ENCODE assay signal across 26 cellular contexts in the genomic region with DNA sequence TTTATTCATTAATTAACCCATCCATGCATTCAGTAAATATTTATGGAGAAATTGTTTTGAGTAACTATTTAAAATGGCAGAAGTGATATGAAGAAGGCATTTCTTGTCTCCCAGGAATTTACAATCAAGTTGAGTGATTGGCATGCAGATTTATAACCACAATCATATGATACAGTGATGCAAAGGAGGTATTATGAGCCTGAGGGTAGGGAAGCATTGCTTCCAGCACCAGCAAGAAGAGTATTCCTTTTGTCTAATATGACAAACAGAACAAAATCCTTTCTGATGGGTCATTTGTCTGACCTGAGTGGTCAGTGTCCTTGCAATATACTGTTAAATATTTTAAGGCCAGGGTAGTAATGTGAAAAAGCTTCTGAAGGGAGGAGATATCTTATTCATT.
DNase-seq lines count a peak whose midpoint lies in the region; ATAC-seq, FAIRE-seq and TF ChIP-seq lines count a peak whose summit lies in the region.
"Had no signal": no experiment of that assay in that cellular context is flagged by ENCODE, and none has a peak within 500 bp of the region (broad histone marks: within the 10 kb centered on the region; RNA-seq: fewer than 3 reads in every experiment).

No MANE protein-coding gene starts in this region.

- intact Hi-C loops in activated CD4-positive, alpha-beta T cell treated with anti-CD3 and anti-CD28 coated beads, Interleukin-2, amount 10 ng/mL, durations not matched to agents 24 days and 14 days (cut with micrococcal nuclease): no loop called here

- CTCF ChIA-PET in activated CD4-positive, alpha-beta T cell treated with anti-CD3 and anti-CD28 coated beads, Interleukin-2, amount 10 ng/mL, durations not matched to agents 7 days and 5 days (lab: Charles Lee): no interaction called here

- H4K20me1 ChIP-seq in astrocyte (ENCODE audit: insufficient read depth, low read length): no peaks in the 10 kb centered on the region
- H4K20me1 ChIP-seq: BLaER1 treated with 17β-estradiol and CSF1 and Interleukin-3, amounts not matched to agents 10 nM and 100 nM had no signal

- no peaks in the 10 kb centered on the region for H3K36me3 ChIP-seq in astrocyte (ENCODE audit: insufficient read depth, low read length)
- H3K36me3 ChIP-seq: BE2C; BLaER1 treated with 17β-estradiol and CSF1 and Interleukin-3, amounts not matched to agents 10 nM and 100 nM; HAP-1 had no signal

- H3K36me3 Mint-ChIP-seq in activated CD4-positive, alpha-beta T cell treated with anti-CD3 and anti-CD28 coated beads, Interleukin-2, amount 10 ng/mL, durations not matched to agents 24 days and 14 days (ENCODE audit: low read depth): no peaks in the 10 kb centered on the region
- H3K36me3 Mint-ChIP-seq in activated CD4-positive, alpha-beta T cell treated with anti-CD3 and anti-CD28 coated beads, Interleukin-2, amount 10 ng/mL, durations not matched to agents 7 days and 5 days (ENCODE audit: low read depth): no peaks in the 10 kb centered on the region
- no peaks in the 10 kb centered on the region for H3K36me3 Mint-ChIP-seq in astrocyte (ENCODE audit: low read depth, unreplicated experiment)
- H3K36me3 Mint-ChIP-seq: CD14-positive monocyte had no signal

- no peaks in the 10 kb centered on the region for H3K9me3 Mint-ChIP-seq in activated CD4-positive, alpha-beta T cell treated with anti-CD3 and anti-CD28 coated beads, Interleukin-2, amount 10 ng/mL, durations not matched to agents 24 days and 14 days
- H3K9me3 Mint-ChIP-seq in activated CD4-positive, alpha-beta T cell treated with anti-CD3 and anti-CD28 coated beads, Interleukin-2, amount 10 ng/mL, durations not matched to agents 7 days and 5 days: no peaks in the 10 kb centered on the region
- H3K9me3 Mint-ChIP-seq in astrocyte (ENCODE audit: unreplicated experiment): no peaks in the 10 kb centered on the region
- H3K9me3 Mint-ChIP-seq: CD4-positive, alpha-beta T cell; GM23338; HFFc6 had no signal

- FAIRE-seq in astrocyte (lab: Jason Lieb, UNC): peak; percentile 34
- FAIRE-seq: A204.1, G401.6, GM12892 had no signal

- peak; percentile 2 for DNase-seq in activated CD4-positive, alpha-beta T cell treated with anti-CD3 and anti-CD28 coated beads, Interleukin-2, amount 10 ng/mL, durations not matched to agents 24 days and 14 days
- DNase-seq in activated CD4-positive, alpha-beta T cell treated with anti-CD3 and anti-CD28 coated beads, Interleukin-2, amount 10 ng/mL, durations not matched to agents 7 days and 5 days: no peak
- DNase-seq in NCI-H460 (ENCODE audit: extremely low read depth, low read depth) (peak; percentile 56), astrocyte (ENCODE audit: low read depth) (no peak), kidney tubule cell (ENCODE audit: low spot score) (peak; percentile 19), dermis blood vessel endothelial cell (no peak)
- no peak for DNase-seq in activated CD4-positive, CD25-positive, alpha-beta regulatory T cell treated with anti-CD3 and anti-CD28 coated beads, Interleukin-2, amount 50 U/mL, for 72 hours
- DNase-seq: ACHN; AML-193; BE2C; Calu3; CD4-positive, alpha-beta T cell; CD8-positive, alpha-beta memory T cell; COR-L47; DMS53; DMS79 treated with DMSO at 0.1 percent for 48 hours; HFFc6 had no signal

- H3K27me3 Mint-ChIP-seq in activated CD4-positive, alpha-beta T cell treated with anti-CD3 and anti-CD28 coated beads, Interleukin-2, amount 10 ng/mL, durations not matched to agents 24 days and 14 days: no peaks in the 10 kb centered on the region
- no peaks in the 10 kb centered on the region for H3K27me3 Mint-ChIP-seq in activated CD4-positive, alpha-beta T cell treated with anti-CD3 and anti-CD28 coated beads, Interleukin-2, amount 10 ng/mL, durations not matched to agents 7 days and 5 days
- no peaks in the 10 kb centered on the region for H3K27me3 Mint-ChIP-seq in astrocyte (ENCODE audit: low read depth, unreplicated experiment)
- H3K27me3 Mint-ChIP-seq: CD4-positive, alpha-beta T cell; CD8-positive, alpha-beta memory T cell had no signal

- H3K9me3 ChIP-seq in astrocyte (ENCODE audit: insufficient read depth, low read depth, low read length): no peaks in the 10 kb centered on the region
- H3K9me3 ChIP-seq: BE2C; BLaER1 treated with 17β-estradiol and CSF1 and Interleukin-3, amounts not matched to agents 10 nM and 100 nM; HAP-1 had no signal

- H3K4me1 ChIP-seq in astrocyte (ENCODE audit: insufficient read depth, low read length): peaks cover 2% of the 10 kb centered on the region
- H3K4me1 ChIP-seq: BE2C, HAP-1 had no signal

- H3K4me3 Mint-ChIP-seq in activated CD4-positive, alpha-beta T cell treated with anti-CD3 and anti-CD28 coated beads, Interleukin-2, amount 10 ng/mL, durations not matched to agents 24 days and 14 days: no peak overlapping the region
- H3K4me3 Mint-ChIP-seq in activated CD4-positive, alpha-beta T cell treated with anti-CD3 and anti-CD28 coated beads, Interleukin-2, amount 10 ng/mL, durations not matched to agents 7 days and 5 days: no peak overlapping the region
- no peak overlapping the region for H3K4me3 Mint-ChIP-seq in astrocyte (ENCODE audit: unreplicated experiment)
- H3K4me3 Mint-ChIP-seq: CD14-positive monocyte; CD4-positive, alpha-beta T cell; CD8-positive, alpha-beta memory T cell; GM23338; HFFc6 had no signal

- H3K4me1 Mint-ChIP-seq in activated CD4-positive, alpha-beta T cell treated with anti-CD3 and anti-CD28 coated beads, Interleukin-2, amount 10 ng/mL, durations not matched to agents 24 days and 14 days: no peaks in the 10 kb centered on the region
- H3K4me1 Mint-ChIP-seq in activated CD4-positive, alpha-beta T cell treated with anti-CD3 and anti-CD28 coated beads, Interleukin-2, amount 10 ng/mL, durations not matched to agents 7 days and 5 days: no peaks in the 10 kb centered on the region
- H3K4me1 Mint-ChIP-seq in astrocyte (ENCODE audit: low read depth, unreplicated experiment): peaks cover 24% of the 10 kb centered on the region
- H3K4me1 Mint-ChIP-seq: CD14-positive monocyte; CD8-positive, alpha-beta memory T cell had no signal

- no peak overlapping the region for H3K27ac ChIP-seq in astrocyte (ENCODE audit: low read depth, low read length)
- H3K27ac ChIP-seq: 22Rv1; BLaER1 treated with 17β-estradiol and CSF1 and Interleukin-3, amounts not matched to agents 10 nM and 100 nM had no signal

- no peak for TF ChIP-seq CTCF in astrocyte (IDR thresholded peaks at IDR 0.05; ENCODE audit: insufficient read depth, low read depth, low read length)

- POLR2A ChIA-PET in activated CD4-positive, alpha-beta T cell treated with anti-CD3 and anti-CD28 coated beads, Interleukin-2, amount 10 ng/mL, durations not matched to agents 7 days and 5 days (lab: Charles Lee): no interaction called here

- no peak for ATAC-seq in GM21526 (IDR thresholded peaks at IDR 0.05; ENCODE audit: low FRiP score, unreplicated experiment)
- ATAC-seq: GM23338 had no signal

- no peak overlapping the region for H3K4me3 ChIP-seq in astrocyte (ENCODE audit: insufficient read depth, low read depth, low read length)
- H3K4me3 ChIP-seq: BLaER1 treated with 17β-estradiol and CSF1 and Interleukin-3, amounts not matched to agents 10 nM and 100 nM; GM23338; HAP-1 had no signal

- H3K27ac Mint-ChIP-seq in activated CD4-positive, alpha-beta T cell treated with anti-CD3 and anti-CD28 coated beads, Interleukin-2, amount 10 ng/mL, durations not matched to agents 24 days and 14 days: no peak overlapping the region
- H3K27ac Mint-ChIP-seq in activated CD4-positive, alpha-beta T cell treated with anti-CD3 and anti-CD28 coated beads, Interleukin-2, amount 10 ng/mL, durations not matched to agents 7 days and 5 days: no peak overlapping the region
- H3K27ac Mint-ChIP-seq in astrocyte (ENCODE audit: unreplicated experiment): no peak overlapping the region
- H3K27ac Mint-ChIP-seq: CD14-positive monocyte; CD4-positive, alpha-beta T cell; CD8-positive, alpha-beta memory T cell; GM23338; HFFc6 had no signal

- H2AFZ ChIP-seq in astrocyte (ENCODE audit: low read depth, low read length): no peak overlapping the region
- H2AFZ ChIP-seq: GM23338 had no signal

- H3K27me3 ChIP-seq in astrocyte (ENCODE audit: insufficient read depth, low read length): no peaks in the 10 kb centered on the region
- H3K27me3 ChIP-seq: BE2C; BLaER1 treated with 17β-estradiol and CSF1 and Interleukin-3, amounts not matched to agents 10 nM and 100 nM had no signal

- H3K4me2 ChIP-seq in astrocyte (ENCODE audit: low read length): no peak overlapping the region
- H3K4me2 ChIP-seq: BLaER1 treated with 17β-estradiol and CSF1 and Interleukin-3, amounts not matched to agents 10 nM and 100 nM; GM23338 had no signal

- H3K79me2 ChIP-seq in astrocyte (ENCODE audit: insufficient read depth, low read length): no peaks in the 10 kb centered on the region

- no peak overlapping the region for H3K9ac ChIP-seq in astrocyte (ENCODE audit: low read length)
- H3K9ac ChIP-seq: BLaER1 treated with 17β-estradiol and CSF1 and Interleukin-3, amounts not matched to agents 10 nM and 100 nM had no signal

Comparison
In these comparisons a context has a peak if more than half of its experiments do, and no peak if none do; other contexts are left out.
1. DNase-seq: peak in activated CD4-positive, alpha-beta T cell treated with anti-CD3 and anti-CD28 coated beads, Interleukin-2, amount 10 ng/mL, durations not matched to agents 24 days and 14 days (single experiment), NCI-H460 (single experiment) and kidney tubule cell (single experiment); none in activated CD4-positive, alpha-beta T cell treated with anti-CD3 and anti-CD28 coated beads, Interleukin-2, amount 10 ng/mL, durations not matched to agents 7 days and 5 days (single experiment), astrocyte (single experiment), dermis blood vessel endothelial cell (single experiment) and activated CD4-positive, CD25-positive, alpha-beta regulatory T cell treated with anti-CD3 and anti-CD28 coated beads, Interleukin-2, amount 50 U/mL, for 72 hours (single experiment).